1 cellular context compared by ENCODE assay signal in the genomic region with DNA sequence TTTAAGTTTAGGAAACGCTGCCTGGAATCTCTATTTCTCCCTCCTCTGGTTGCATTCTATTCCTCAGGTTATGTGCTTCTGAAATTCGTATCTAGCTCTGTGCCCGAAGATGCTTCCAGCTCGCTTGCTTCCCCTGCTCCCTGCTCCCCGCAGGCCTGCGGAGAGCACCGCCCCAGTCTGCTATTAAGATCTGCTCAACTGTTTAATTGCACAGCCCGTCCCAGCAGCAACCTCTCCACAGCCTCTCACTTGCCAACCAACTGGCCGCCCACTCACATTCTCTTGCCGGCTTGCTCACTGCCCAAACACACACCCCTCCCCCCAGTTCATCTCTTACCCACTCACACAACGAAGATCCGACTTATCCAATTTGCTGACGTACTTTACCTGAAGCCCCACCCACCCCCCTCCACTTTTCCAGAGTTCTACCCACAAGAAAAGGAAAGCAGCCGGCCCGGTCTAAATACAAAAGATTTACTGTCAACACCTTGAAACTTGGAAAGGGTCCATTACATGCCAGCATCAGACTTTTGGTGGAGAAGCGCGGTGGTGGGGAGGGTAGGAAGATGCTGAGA.
A peak's percentile ranks its signal among the peaks of the same experiment; 100 is the strongest.
TF ChIP-seq lines count a peak whose summit lies in the region.

No MANE protein-coding gene starts in this region.

TF ChIP-seq in HepG2, 621 proteins besides CTCF, POLR2A, EP300 and RAD21 (continued from another document):
- TF ChIP-seq CREB1 (IDR thresholded peaks at IDR 0.05): no peak
- peak; percentile 37; the same call in 1 of the 2 replicates for TF ChIP-seq CREB1 (CRISPR knock-in tag; IDR thresholded peaks at IDR 0.05)
- peak; percentile 17; the same call in 1 of the 2 replicates for TF ChIP-seq POLR2G (IDR thresholded peaks at IDR 0.05; ENCODE audit: low read depth, low read length)
- TF ChIP-seq, protein P1, sequence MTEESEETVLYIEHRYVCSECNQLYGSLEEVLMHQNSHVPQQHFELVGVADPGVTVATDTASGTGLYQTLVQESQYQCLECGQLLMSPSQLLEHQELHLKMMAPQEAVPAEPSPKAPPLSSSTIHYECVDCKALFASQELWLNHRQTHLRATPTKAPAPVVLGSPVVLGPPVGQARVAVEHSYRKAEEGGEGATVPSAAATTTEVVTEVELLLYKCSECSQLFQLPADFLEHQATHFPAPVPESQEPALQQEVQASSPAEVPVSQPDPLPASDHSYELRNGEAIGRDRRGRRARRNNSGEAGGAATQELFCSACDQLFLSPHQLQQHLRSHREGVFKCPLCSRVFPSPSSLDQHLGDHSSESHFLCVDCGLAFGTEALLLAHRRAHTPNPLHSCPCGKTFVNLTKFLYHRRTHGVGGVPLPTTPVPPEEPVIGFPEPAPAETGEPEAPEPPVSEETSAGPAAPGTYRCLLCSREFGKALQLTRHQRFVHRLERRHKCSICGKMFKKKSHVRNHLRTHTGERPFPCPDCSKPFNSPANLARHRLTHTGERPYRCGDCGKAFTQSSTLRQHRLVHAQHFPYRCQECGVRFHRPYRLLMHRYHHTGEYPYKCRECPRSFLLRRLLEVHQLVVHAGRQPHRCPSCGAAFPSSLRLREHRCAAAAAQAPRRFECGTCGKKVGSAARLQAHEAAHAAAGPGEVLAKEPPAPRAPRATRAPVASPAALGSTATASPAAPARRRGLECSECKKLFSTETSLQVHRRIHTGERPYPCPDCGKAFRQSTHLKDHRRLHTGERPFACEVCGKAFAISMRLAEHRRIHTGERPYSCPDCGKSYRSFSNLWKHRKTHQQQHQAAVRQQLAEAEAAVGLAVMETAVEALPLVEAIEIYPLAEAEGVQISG (CRISPR knock-in tag; IDR thresholded peaks at IDR 0.05): 0 out of 2 replicates have a peak, but pooled peaks have one; percentile 16
- TF ChIP-seq AGO1 (IDR thresholded peaks at IDR 0.05; ENCODE audit: low read depth, low read length, poor library complexity, severe bottlenecking): no peak
- no peak for TF ChIP-seq ZFP62 (CRISPR knock-in tag; IDR thresholded peaks at IDR 0.05)
TF ChIP-seq in HepG2: peak in this region for 11.
